In the genomic region with DNA sequence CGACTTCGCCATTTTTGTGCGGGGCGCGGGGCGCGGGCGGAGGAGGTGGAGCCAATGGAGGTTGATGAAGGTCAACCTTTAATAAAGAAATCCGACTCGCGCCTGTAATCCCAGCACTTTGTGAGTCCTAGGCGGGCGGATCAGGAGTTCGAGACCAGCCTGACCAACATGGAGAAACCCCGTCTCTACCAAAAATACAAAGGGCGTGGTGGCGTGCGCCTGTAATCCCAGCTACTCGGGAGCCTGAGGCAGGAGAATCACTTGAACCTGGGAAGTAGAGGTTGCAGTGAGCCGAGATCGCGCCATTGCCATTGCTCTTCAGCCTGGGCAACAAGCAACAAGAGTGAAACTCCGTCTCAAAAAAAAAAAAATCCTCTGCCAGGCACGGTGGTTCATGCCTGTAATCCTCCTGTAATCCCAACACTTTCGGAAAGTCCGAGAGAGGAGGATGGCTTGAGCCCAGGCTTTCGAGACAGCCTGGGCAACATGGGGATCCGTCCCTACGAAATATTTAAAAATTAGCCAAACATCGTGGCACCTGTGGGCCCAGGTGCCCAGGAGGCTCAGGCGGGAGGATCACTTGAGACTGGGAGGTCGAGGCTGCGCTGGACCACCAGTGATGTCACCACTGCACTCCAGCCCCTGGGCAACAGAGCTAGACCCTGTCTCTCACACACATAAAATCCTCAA, we compare ENCODE assay signal across 9 cellular contexts. TPM values are rescaled to one million over a fixed set of nuclear protein-coding genes. Genes with fewer than 3 reads are reported as not detected.
A peak's percentile ranks its signal among the peaks of the same experiment; 100 is the strongest.
DNase-seq lines count a peak whose midpoint lies in the region; TF ChIP-seq lines count a peak whose summit lies in the region.
"Had no signal": no experiment of that assay in that cellular context is flagged by ENCODE, and none has a peak within 500 bp of the region (broad histone marks: within the 10 kb centered on the region; RNA-seq: fewer than 3 reads in every experiment).

No MANE protein-coding gene starts in this region.

- CTCF ChIA-PET in CD4-positive, alpha-beta memory T cell (lab: Charles Lee; ENCODE audit: partially characterized antibody): interaction anchor here (0.8 to 3.5 kb wide), 2 partner anchors 11 to 234 kb away, joined by 3 to 26 read pairs; a partner anchor contains a TSS

- H3K9me3 Mint-ChIP-seq in CD4-positive, alpha-beta memory T cell: peaks cover 0 to 1% (median 0%) of the 10 kb centered on the region in 8 donors
- H3K9me3 Mint-ChIP-seq in endodermal cell: no peaks in the 10 kb centered on the region

- peak overlapping the region; percentile 92 for H3K27ac ChIP-seq in CD4-positive, alpha-beta memory T cell (ENCODE audit: low read depth, low read length)
- H3K27ac ChIP-seq in endodermal cell (ENCODE audit: low read depth, low read length) (no peak overlapping the region), osteoblast (ENCODE audit: low read depth, low read length) (no peak overlapping the region), adrenal gland (peak overlapping the region in 1 of 5 donors; percentile 77)

- H3K27me3 ChIP-seq in CD4-positive, alpha-beta memory T cell (ENCODE audit: insufficient read depth, low read length): no peaks in the 10 kb centered on the region
- H3K27me3 ChIP-seq in NT2/D1 (ENCODE audit: insufficient read depth, insufficient read length) (no peaks in the 10 kb centered on the region), endodermal cell (ENCODE audit: control insufficient read depth, insufficient read depth, low read length, poor library complexity, severe bottlenecking) (no peaks in the 10 kb centered on the region), osteoblast (ENCODE audit: insufficient read depth, low read length) (peaks cover 8% of the 10 kb centered on the region), adrenal gland (no peaks in the 10 kb centered on the region)
- H3K27me3 ChIP-seq: body of pancreas had no signal

- H3K27me3 Mint-ChIP-seq in CD4-positive, alpha-beta memory T cell: no peaks in the 10 kb centered on the region
- H3K27me3 Mint-ChIP-seq in endodermal cell (ENCODE audit: insufficient read depth): peaks cover 13% of the 10 kb centered on the region

- intact Hi-C loops in CD4-positive, alpha-beta memory T cell (cut with micrococcal nuclease): loop anchor here (1.0 to 10.0 kb wide), 6 partner anchors 12 to 640 kb away; a partner anchor contains a TSS
- intact Hi-C loops in adrenal gland (cut with DNase I): no loop called here

- H3K9me3 ChIP-seq in CD4-positive, alpha-beta memory T cell (ENCODE audit: control insufficient read depth in 1 of 2, low read length in 2 of 2): no peaks in the 10 kb centered on the region
- H3K9me3 ChIP-seq in NT2/D1 (ENCODE audit: insufficient read depth, low read length): no peaks in the 10 kb centered on the region
- H3K9me3 ChIP-seq in endodermal cell (ENCODE audit: control insufficient read depth, low read length): no peaks in the 10 kb centered on the region
- no peaks in the 10 kb centered on the region for H3K9me3 ChIP-seq in osteoblast (ENCODE audit: low read depth, low read length)
- no peaks in the 10 kb centered on the region for H3K9me3 ChIP-seq in adrenal gland (replicated peaks in 1 of 3)
- H3K9me3 ChIP-seq: body of pancreas had no signal

- no peak for TF ChIP-seq POLR2A in adrenal gland (IDR thresholded peaks at IDR 0.05)

- H3K36me3 Mint-ChIP-seq in CD4-positive, alpha-beta memory T cell: peaks cover 3 to 33% of the 10 kb centered on the region in 2 donors
- H3K36me3 Mint-ChIP-seq in endodermal cell (ENCODE audit: low read depth): peaks cover 23% of the 10 kb centered on the region

- peaks cover 23% of the 10 kb centered on the region for H3K36me3 ChIP-seq in CD4-positive, alpha-beta memory T cell (ENCODE audit: insufficient read depth, low read length)
- H3K36me3 ChIP-seq in NT2/D1 (ENCODE audit: insufficient read depth, insufficient read length, low read length) (peaks cover 37% of the 10 kb centered on the region), endodermal cell (ENCODE audit: control insufficient read depth, insufficient read depth, low read length) (peaks cover 30% of the 10 kb centered on the region), osteoblast (ENCODE audit: insufficient read depth, low read length) (peaks cover 25% of the 10 kb centered on the region), adrenal gland (replicated peaks in 1 of 2) (peaks cover 0 to 28% of the 10 kb centered on the region in 2 donors)

- H3K79me2 ChIP-seq in osteoblast (ENCODE audit: insufficient read depth, low read length): peaks cover 22% of the 10 kb centered on the region

- DNase-seq in CD4-positive, alpha-beta memory T cell: no peak
- DNase-seq in NT2/D1 (ENCODE audit: low read depth, low spot score) (no peak), endodermal cell (no peak), osteoblast (ENCODE audit: insufficient read length, low spot score, missing footprints) (no peak), DMS53 treated with DMSO at 0.1 percent for 48 hours (lab: John Stamatoyannopoulos, UW; ENCODE audit: unreplicated experiment) (no peak), C1 segment of cervical spinal cord (lab: John Stamatoyannopoulos, UW) (no peak), adrenal gland (no peak)
- no peak for DNase-seq in stimulated activated CD4-positive, alpha-beta T cell treated with anti-CD3 and anti-CD28 coated beads, Interleukin-12 subunit alpha, Interleukin-12 subunit beta, amount 100 ng/mL, for 4 hours

- H3K4me3 Mint-ChIP-seq in CD4-positive, alpha-beta memory T cell: peak overlapping the region; percentile 92 to 99 (median 96)
- H3K4me3 Mint-ChIP-seq in endodermal cell: peak overlapping the region; percentile 84

- TF ChIP-seq CTCF in endodermal cell (conservative IDR thresholded peaks at IDR 0.05) (no peak), osteoblast (IDR thresholded peaks at IDR 0.05; ENCODE audit: extremely low read depth, low read depth, low read length) (no peak), adrenal gland (IDR thresholded peaks at IDR 0.05) (no peak)

- peak overlapping the region; percentile 80 to 99 (median 98) for H3K27ac Mint-ChIP-seq in CD4-positive, alpha-beta memory T cell
- peak overlapping the region; percentile 82 for H3K27ac Mint-ChIP-seq in endodermal cell

- POLR2A ChIA-PET in CD4-positive, alpha-beta memory T cell (lab: Charles Lee; ENCODE audit: partially characterized antibody): interaction anchor here (1.0 to 5.8 kb wide), 11 partner anchors 10 to 275 kb away, joined by 3 to 99 read pairs (median 4); a partner anchor contains a TSS

- peaks cover 12 to 36% (median 23%) of the 10 kb centered on the region in 4 donors for H3K4me1 Mint-ChIP-seq in CD4-positive, alpha-beta memory T cell
- H3K4me1 Mint-ChIP-seq in endodermal cell: peaks cover 10% of the 10 kb centered on the region

- H3K4me3 ChIP-seq in CD4-positive, alpha-beta memory T cell (ENCODE audit: low read length in 2 of 2): peak overlapping the region in 1 of 2 donors; percentile 89
- H3K4me3 ChIP-seq in NT2/D1 (ENCODE audit: insufficient read length, low read depth): peak overlapping the region; percentile 24
- H3K4me3 ChIP-seq in endodermal cell (ENCODE audit: low read length): peak overlapping the region; percentile 90
- peak overlapping the region; percentile 99 for H3K4me3 ChIP-seq in osteoblast (ENCODE audit: insufficient read depth, low read length)
- H3K4me3 ChIP-seq in adrenal gland: peak overlapping the region in 2 of 4 donors; percentile 89 to 93

- H3K4me2 ChIP-seq in osteoblast (ENCODE audit: insufficient read depth, low read length): peak overlapping the region; percentile 73

- WGBS in endodermal cell (ENCODE audit: insufficient coverage in 1 of 2, insufficient read length in 1 of 2), 2 experiments: 55% methylated on average over 30 to 33 of the region's 33 CpGs
- 50 to 68% (median 54%) methylated on average over 25 to 33 of the region's 33 CpGs for whole genome bisulfite sequencing in adrenal gland, 4 donors

- H3K9ac ChIP-seq in NT2/D1 (ENCODE audit: insufficient read length, low read depth) (no peak overlapping the region), endodermal cell (ENCODE audit: extremely low read depth, low read length, poor library complexity, severe bottlenecking) (no peak overlapping the region)

- H2AFZ ChIP-seq in osteoblast (ENCODE audit: low read length): peak overlapping the region; percentile 88

- H3K4me1 ChIP-seq in CD4-positive, alpha-beta memory T cell (ENCODE audit: insufficient read depth, low read length): peaks cover 26% of the 10 kb centered on the region
- H3K4me1 ChIP-seq in NT2/D1 (ENCODE audit: insufficient read depth, insufficient read length) (peaks cover 8% of the 10 kb centered on the region), endodermal cell (ENCODE audit: control insufficient read depth, insufficient read depth, low read length) (no peaks in the 10 kb centered on the region), osteoblast (ENCODE audit: insufficient read depth, low read length) (peaks cover 8% of the 10 kb centered on the region), adrenal gland (replicated peaks in 1 of 2) (peaks cover 8 to 15% of the 10 kb centered on the region in 2 donors)

- H4K20me1 ChIP-seq in osteoblast (ENCODE audit: insufficient read depth, low read length): peaks cover 26% of the 10 kb centered on the region

RNA-seq across cellular contexts. Expression of a gene that starts 0.5 kb away (rescaled TPM):
- 10 to 100 TPM; 64.5 to 65.3 TPM for total RNA-seq in CD4-positive, alpha-beta memory T cell
- polyA plus RNA-seq in CD4-positive, alpha-beta memory T cell: 10 to 100 TPM; 65.5 to 74.2 TPM
- total RNA-seq in endodermal cell (10 to 100 TPM; 50.5 to 53.5 TPM), osteoblast (42.4 and 45.2 TPM in 2 replicates), adrenal gland (10 to 100 TPM; 47.0 to 91.5 (median 70.5) TPM)
- 44.1 TPM for polyA plus RNA-seq in endodermal cell (2013, experiment 1 of 2)
- polyA plus RNA-seq in endodermal cell (2013, experiment 2 of 2): 40.4 TPM
- 10 to 100 TPM; 44.1 to 68.5 (median 67.8) TPM for polyA plus RNA-seq in adrenal gland

RNA-seq across cellular contexts. Expression of a gene that starts 4.3 kb away (rescaled TPM):
- total RNA-seq in CD4-positive, alpha-beta memory T cell: not detected
- polyA plus RNA-seq in CD4-positive, alpha-beta memory T cell: not detected
- total RNA-seq in endodermal cell: not detected
- not detected for polyA plus RNA-seq in endodermal cell (2013, experiment 1 of 2)
- not detected for polyA plus RNA-seq in endodermal cell (2013, experiment 2 of 2)
- not detected in 2 replicates for total RNA-seq in osteoblast
- total RNA-seq in adrenal gland: not detected
- not detected for polyA plus RNA-seq in adrenal gland
- total RNA-seq: body of pancreas had no signal

RNA-seq across cellular contexts. Expression of a gene that starts 11.3 kb away (rescaled TPM):
- total RNA-seq in CD4-positive, alpha-beta memory T cell: 1 to 10 TPM; 1.3 to 2.1 TPM
- 1 to 10 TPM in 1 of 2 donors, under 1 TPM in 1; 0.49 to 1.1 TPM for polyA plus RNA-seq in CD4-positive, alpha-beta memory T cell
- total RNA-seq in endodermal cell (1 to 10 TPM in 1 of 2 donors, under 1 TPM in 1; 0.29 to 1.0 TPM), osteoblast (under 0.01 TPM in 2 replicates), adrenal gland (1 to 10 TPM in 6 of 8 donors, under 1 TPM in 1, not detected in 1; 0.79 to 3.3 (median 1.5) TPM)
- 0.53 TPM for polyA plus RNA-seq in endodermal cell (2013, experiment 1 of 2)
- 0.75 TPM for polyA plus RNA-seq in endodermal cell (2013, experiment 2 of 2)
- polyA plus RNA-seq in adrenal gland: 1 to 10 TPM in 2 of 3 donors, under 1 TPM in 1; 0.90 to 6.0 (median 4.4) TPM

RNA-seq across cellular contexts. Expression of a gene that starts 13.9 kb away (rescaled TPM):
- total RNA-seq in CD4-positive, alpha-beta memory T cell: not detected
- polyA plus RNA-seq in CD4-positive, alpha-beta memory T cell: not detected
- total RNA-seq in endodermal cell (not detected), osteoblast (not detected in 2 replicates), adrenal gland (under 1 TPM in 6 of 8 donors, not detected in 2; under 0.01 to 0.35 (median 0.11) TPM)
- polyA plus RNA-seq in endodermal cell (2013, experiment 1 of 2): not detected
- polyA plus RNA-seq in endodermal cell (2013, experiment 2 of 2): not detected
- polyA plus RNA-seq in adrenal gland: under 1 TPM in 2 of 3 donors, not detected in 1; 0.03 to 0.24 TPM

RNA-seq across cellular contexts. Expression of a gene that starts 16.0 kb away (rescaled TPM):
- total RNA-seq in CD4-positive, alpha-beta memory T cell: under 1 TPM in 1 of 2 experiments, not detected in 1; 0.47 TPM
- under 1 TPM in 1 of 2 donors, not detected in 1; 0.36 TPM for polyA plus RNA-seq in CD4-positive, alpha-beta memory T cell
- total RNA-seq in endodermal cell (under 1 TPM; 0.20 to 0.33 TPM), osteoblast (6.8 and 14.5 TPM in 2 replicates), adrenal gland (1 to 10 TPM in 4 of 8 donors, under 1 TPM in 3, not detected in 1; 0.52 to 4.7 (median 1.1) TPM)
- polyA plus RNA-seq in endodermal cell (2013, experiment 1 of 2): 2.0 TPM
- 1.4 TPM for polyA plus RNA-seq in endodermal cell (2013, experiment 2 of 2)
- 1 to 10 TPM; 1.8 to 2.0 (median 2.0) TPM for polyA plus RNA-seq in adrenal gland
